ENCODE assay signal across 16 cellular contexts in genomic region chr2:25188405-25188804, GRCh38. TPM values are rescaled to one million over a fixed set of nuclear protein-coding genes. Genes with fewer than 3 reads are reported as not detected.
DNase-seq lines count a peak whose midpoint lies in the region; TF ChIP-seq lines count a peak whose summit lies in the region.
"Had no signal": no experiment of that assay in that cellular context is flagged by ENCODE, and none has a peak within 500 bp of the region (broad histone marks: within the 10 kb centered on the region; RNA-seq: fewer than 3 reads in every experiment).

No MANE protein-coding gene starts in this region.

- H3K79me2 ChIP-seq in neural cell (replicated peaks; ENCODE audit: insufficient read depth, low read length), result no peaks in the 10 kb centered on the region

- TF ChIP-seq RAD21 in neural cell (conservative IDR thresholded peaks at IDR 0.05), result no peak

- H3K4me1 ChIP-seq in BLaER1, result peaks cover 19% of the 10 kb centered on the region

- TF ChIP-seq CTCF in WERI-Rb-1 (IDR thresholded peaks at IDR 0.05; ENCODE audit: low read depth, low read length) (no peak), neural cell (IDR thresholded peaks at IDR 0.05; ENCODE audit: poor library complexity, severe bottlenecking) (no peak)

- no peaks in the 10 kb centered on the region for H3K9me3 ChIP-seq in BLaER1
- no peaks in the 10 kb centered on the region for H3K9me3 ChIP-seq in WERI-Rb-1 (ENCODE audit: severe bottlenecking)
- H3K9me3 ChIP-seq in neural cell (ENCODE audit: low read length), result no peaks in the 10 kb centered on the region
- H3K9me3 ChIP-seq: BLaER1 treated with 17β-estradiol and CSF1 and Interleukin-3, amounts not matched to agents 10 nM and 100 nM; HAP-1 had no signal

- TF ChIP-seq EP300 in neural cell (conservative IDR thresholded peaks at IDR 0.05; ENCODE audit: poor library complexity, severe bottlenecking), result no peak

- H3K27ac ChIP-seq in BLaER1 (no peak overlapping the region), WERI-Rb-1 (peak overlapping the region; percentile 71), neural cell (ENCODE audit: low read length) (no peak overlapping the region)
- H3K27ac ChIP-seq: 22Rv1; BLaER1 treated with 17β-estradiol and CSF1 and Interleukin-3, amounts not matched to agents 10 nM and 100 nM had no signal

- H3K27me3 ChIP-seq in BLaER1 (no peaks in the 10 kb centered on the region), WERI-Rb-1 (ENCODE audit: insufficient read depth, low read depth, severe bottlenecking) (no peaks in the 10 kb centered on the region), neural cell (ENCODE audit: insufficient read depth, low read depth, low read length) (no peaks in the 10 kb centered on the region)

- no peaks in the 10 kb centered on the region for H3K36me3 ChIP-seq in BLaER1
- H3K36me3 ChIP-seq in WERI-Rb-1, result no peaks in the 10 kb centered on the region
- H3K36me3 ChIP-seq in neural cell (ENCODE audit: insufficient read depth, low read length), result no peaks in the 10 kb centered on the region
- H3K36me3 ChIP-seq: BLaER1 treated with 17β-estradiol and CSF1 and Interleukin-3, amounts not matched to agents 10 nM and 100 nM; HAP-1 had no signal

- DNase-seq in WERI-Rb-1 (no peak), NCI-H128 (lab: John Stamatoyannopoulos, UW; ENCODE audit: unreplicated experiment) (no peak), NCI-H526 treated with DMSO at 0.1 percent for 48 hours (lab: John Stamatoyannopoulos, UW) (no peak), UCSD-AML1 (lab: John Stamatoyannopoulos, UW; ENCODE audit: unreplicated experiment) (no peak)
- DNase-seq: Calu3; CD4-positive, alpha-beta T cell; CD8-positive, alpha-beta memory T cell; DMS53; GF-D8; GOT3 had no signal

- H3K9me2 ChIP-seq in neural cell (ENCODE audit: insufficient read depth, low read length), result no peaks in the 10 kb centered on the region

- no peaks in the 10 kb centered on the region for H3F3A ChIP-seq in neural cell (ENCODE audit: insufficient read depth, low read length, poor library complexity, severe bottlenecking)

- H3K9ac ChIP-seq in BLaER1 (no peak overlapping the region), neural cell (ENCODE audit: low read length) (no peak overlapping the region)
- H3K9ac ChIP-seq: BLaER1 treated with 17β-estradiol and CSF1 and Interleukin-3, amounts not matched to agents 10 nM and 100 nM had no signal

- peak overlapping the region; percentile 4 for H2AFZ ChIP-seq in neural cell (ENCODE audit: low read depth, low read length)

- H3K4me3 ChIP-seq in BLaER1, result no peak overlapping the region
- no peak overlapping the region for H3K4me3 ChIP-seq in WERI-Rb-1 (ENCODE audit: low read depth, low read length)
- H3K4me3 ChIP-seq in neural cell (ENCODE audit: low read length), result no peak overlapping the region
- H3K4me3 ChIP-seq: BLaER1 treated with 17β-estradiol and CSF1 and Interleukin-3, amounts not matched to agents 10 nM and 100 nM; HAP-1 had no signal

- peak overlapping the region; percentile 40; the same call in 1 of the 2 replicates for H3K4me2 ChIP-seq in BLaER1
- no peak overlapping the region for H3K4me2 ChIP-seq in neural cell (ENCODE audit: low read length)

- H4K20me1 ChIP-seq in BLaER1 (no peaks in the 10 kb centered on the region), neural cell (ENCODE audit: insufficient read depth) (no peaks in the 10 kb centered on the region)
- H4K20me1 ChIP-seq: BLaER1 treated with 17β-estradiol and CSF1 and Interleukin-3, amounts not matched to agents 10 nM and 100 nM had no signal

TF ChIP-seq in neural cell, 6 proteins besides CTCF, POLR2A, EP300 and RAD21:
- TF ChIP-seq MXI1 (conservative IDR thresholded peaks at IDR 0.05; ENCODE audit: poor library complexity, severe bottlenecking), result no peak

RNA-seq across cellular contexts. Expression of gene POMC, which starts 20.0 kb away (rescaled TPM):
- polyA plus RNA-seq in neural cell, result not detected in 2 replicates
- not detected in 2 replicates for polyA minus RNA-seq in neural cell
- polyA plus RNA-seq: AG04450 had no signal
